In the genomic region with DNA sequence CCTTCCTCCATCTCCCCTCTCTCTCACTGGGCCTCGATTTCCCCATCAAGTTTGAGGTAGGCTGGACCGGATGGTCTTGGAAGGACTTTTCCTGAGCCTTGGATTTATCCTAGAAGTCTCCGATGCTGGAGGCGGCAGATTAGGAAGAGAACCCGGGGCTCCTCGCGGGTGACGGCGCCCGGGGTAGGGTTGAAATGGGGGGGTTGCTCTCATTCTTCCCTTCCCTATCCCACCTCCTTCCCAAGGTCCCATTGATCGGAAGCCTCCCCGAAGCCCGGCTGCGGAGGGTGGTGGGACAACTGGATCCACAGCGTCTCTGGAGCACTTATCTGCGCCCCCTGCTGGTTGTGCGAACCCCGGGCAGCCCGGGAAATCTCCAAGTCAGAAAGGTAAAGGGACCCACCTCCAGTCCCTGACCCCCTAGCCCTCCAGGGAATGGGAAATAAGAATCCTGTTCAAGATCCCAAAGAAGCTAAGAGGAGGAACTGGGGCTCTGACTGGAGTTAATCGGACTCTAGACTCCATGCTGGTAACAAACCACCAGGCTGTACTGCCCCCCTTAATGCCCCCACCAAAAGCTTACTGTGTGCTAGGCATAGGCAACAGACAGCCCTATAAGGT, we compare ENCODE assay signal across 8 cellular contexts. TPM values are rescaled to one million over a fixed set of nuclear protein-coding genes. Genes with fewer than 3 reads are reported as not detected.
DNase-seq lines count a peak whose midpoint lies in the region; ATAC-seq and TF ChIP-seq lines count a peak whose summit lies in the region.

No MANE protein-coding gene starts in this region.

- 1% methylated on average over 20 of the region's 20 CpGs for WGBS in liver

- peak overlapping the region; percentile 87 for H3K27ac Mint-ChIP-seq in dendritic cell treated with granulocyte-macrophage colony-stimulating factor and Interleukin-4, amounts not matched to agents 40 ng/mL and 50 ng/mL, for 4 days

- no peaks in the 10 kb centered on the region for H3K27me3 Mint-ChIP-seq in dendritic cell treated with granulocyte-macrophage colony-stimulating factor and Interleukin-4, amounts not matched to agents 40 ng/mL and 50 ng/mL, for 4 days

- intact Hi-C loops in dendritic cell treated with granulocyte-macrophage colony-stimulating factor and Interleukin-4, amounts not matched to agents 40 ng/mL and 50 ng/mL, for 4 days (cut with micrococcal nuclease) = no loop called here

- no peaks in the 10 kb centered on the region for H3K9me3 ChIP-seq in liver (ENCODE audit: control insufficient read depth in 4 of 4, low read length in 3 of 4)

- TF ChIP-seq RAD21 in liver (IDR thresholded peaks at IDR 0.05) = peak; percentile 66 to 76

- no peaks in the 10 kb centered on the region for H3K27me3 ChIP-seq in liver (ENCODE audit: control insufficient read depth in 4 of 4, insufficient read depth in 4 of 4, low read length in 3 of 4)

- no peak for ATAC-seq in GM18498 (IDR thresholded peaks at IDR 0.05; ENCODE audit: unreplicated experiment)

- H3K4me1 ChIP-seq in liver (ENCODE audit: control insufficient read depth in 4 of 4, insufficient read depth in 4 of 4, low read length in 3 of 4) = peaks cover 0 to 15% (median 7%) of the 10 kb centered on the region in 4 donors

- H3K9ac ChIP-seq in liver (ENCODE audit: low read depth in 1 of 2, low read length in 2 of 2) = peak overlapping the region; percentile 53 to 78

- peak overlapping the region; percentile 96 for H3K4me3 Mint-ChIP-seq in dendritic cell treated with granulocyte-macrophage colony-stimulating factor and Interleukin-4, amounts not matched to agents 40 ng/mL and 50 ng/mL, for 4 days

- TF ChIP-seq CTCF in liver (IDR thresholded peaks at IDR 0.05; ENCODE audit: low read depth, low read length, missing input control) = peak; percentile 70

- H3K27ac ChIP-seq in liver (ENCODE audit: low read depth in 1 of 2, low read length in 2 of 2) = peak overlapping the region; percentile 87 to 96

- H3K36me3 Mint-ChIP-seq in dendritic cell treated with granulocyte-macrophage colony-stimulating factor and Interleukin-4, amounts not matched to agents 40 ng/mL and 50 ng/mL, for 4 days (ENCODE audit: low read depth) = peaks cover 58% of the 10 kb centered on the region

- H3K4me1 Mint-ChIP-seq in dendritic cell treated with granulocyte-macrophage colony-stimulating factor and Interleukin-4, amounts not matched to agents 40 ng/mL and 50 ng/mL, for 4 days (ENCODE audit: low read depth) = peaks cover 14% of the 10 kb centered on the region

- H3K9me3 Mint-ChIP-seq in dendritic cell treated with granulocyte-macrophage colony-stimulating factor and Interleukin-4, amounts not matched to agents 40 ng/mL and 50 ng/mL, for 4 days = no peaks in the 10 kb centered on the region

- DNase-seq in SKM-1 (lab: John Stamatoyannopoulos, UW; ENCODE audit: unreplicated experiment) (peak; percentile 1), SKM-1 treated with dmso at 0.1 percent for 144 hours (lab: John Stamatoyannopoulos, UW; ENCODE audit: unreplicated experiment) (no peak), NCI-H2196 treated with DMSO at 0.1 percent for 48 hours (lab: John Stamatoyannopoulos, UW; ENCODE audit: unreplicated experiment) (peak; percentile 29)
- DNase-seq in activated CD4-positive, alpha-beta T cell treated with anti-CD3 and anti-CD28 coated beads for 4 hours = peak; percentile 75
- DNase-seq in stimulated activated CD4-positive, alpha-beta T cell treated with anti-CD3 and anti-CD28 coated beads, Interleukin-4, amount 100 ng/mL, for 1 hour = peak; percentile 81

- peaks cover 0 to 12% (median 5%) of the 10 kb centered on the region in 4 donors for H3K36me3 ChIP-seq in liver (ENCODE audit: control insufficient read depth in 4 of 4, insufficient read depth in 3 of 4, low read depth in 1 of 4, low read length in 3 of 4)

- H3K4me3 ChIP-seq in liver (ENCODE audit: low read depth in 1 of 3, low read length in 3 of 3) = peak overlapping the region; percentile 77 to 92 (median 82)

TF ChIP-seq in liver, 16 proteins besides CTCF, POLR2A, EP300 and RAD21:
- TF ChIP-seq ATF3 (IDR thresholded peaks at IDR 0.05) (no peak), RXRA (IDR thresholded peaks at IDR 0.05) (no peak), FOXA2 (IDR thresholded peaks at IDR 0.05) (no peak)

RNA-seq across cellular contexts. Expression of gene QPCTL, which starts 0.8 kb away (rescaled TPM):
- 1 to 10 TPM; 3.7 to 6.1 TPM for total RNA-seq in liver
- polyA plus RNA-seq in liver = 1 to 10 TPM; 2.9 to 4.5 TPM

RNA-seq across cellular contexts. Expression of gene SNRPD2, which starts 1.5 kb away (rescaled TPM):
- 10 to 100 TPM; 38.6 to 71.9 TPM for total RNA-seq in liver
- polyA plus RNA-seq in liver = 100 to 1,000 TPM; 109 to 175 TPM

RNA-seq across cellular contexts. Expression of gene GIPR, which starts 25.3 kb away (rescaled TPM):
- under 1 TPM; 0.05 to 0.50 TPM for total RNA-seq in liver
- polyA plus RNA-seq in liver = under 1 TPM; 0.06 to 0.08 TPM

RNA-seq across cellular contexts. Expression of gene FBXO46, which starts 37.4 kb away (rescaled TPM):
- 1 to 10 TPM; 2.9 to 4.2 TPM for total RNA-seq in liver
- 1 to 10 TPM; 1.2 to 4.5 TPM for polyA plus RNA-seq in liver

RNA-seq across cellular contexts. Expression of gene MEIOSIN, which starts 40.0 kb away (rescaled TPM):
- total RNA-seq in liver = not detected
- polyA plus RNA-seq in liver = not detected
